8 cellular contexts compared by ENCODE assay signal in the genomic region with DNA sequence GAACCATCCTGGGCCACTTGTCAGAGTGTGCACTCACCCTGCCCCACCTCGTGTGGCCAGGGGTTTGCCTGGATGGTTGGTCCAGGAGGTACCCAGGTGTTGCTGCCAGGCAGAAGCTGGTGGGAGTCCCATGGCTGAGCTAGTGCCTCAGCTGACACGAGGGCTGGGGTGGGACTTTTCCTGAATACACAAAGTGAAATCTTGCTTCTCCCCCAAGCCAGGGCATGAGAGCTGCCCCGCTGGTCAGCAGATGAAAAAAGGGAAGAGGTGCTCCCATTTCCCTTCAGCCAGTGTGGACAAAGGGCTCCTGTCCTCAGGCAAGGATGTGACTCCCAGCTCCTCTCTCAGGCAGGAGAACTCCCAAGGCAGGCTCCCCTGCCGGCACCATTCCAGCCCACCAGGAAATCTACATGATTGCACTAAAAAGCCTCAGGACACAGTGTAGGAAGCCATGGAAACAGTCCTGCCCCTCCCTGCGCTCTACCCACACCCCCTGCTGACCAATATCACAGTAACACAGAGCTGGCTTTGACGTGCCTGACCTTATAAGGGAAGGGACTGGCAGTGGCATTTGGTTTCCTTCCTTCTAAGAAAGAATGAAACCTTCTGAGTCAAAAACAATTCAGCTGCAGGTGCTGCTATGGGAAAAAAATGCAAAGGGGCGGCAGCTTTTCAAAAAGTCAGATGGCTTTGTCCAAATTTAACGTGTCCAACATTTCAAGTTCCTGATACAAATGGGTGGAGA. TPM values are rescaled to one million over a fixed set of nuclear protein-coding genes. Genes with fewer than 3 reads are reported as not detected.
DNase-seq lines count a peak whose midpoint lies in the region; ATAC-seq and TF ChIP-seq lines count a peak whose summit lies in the region.

No MANE protein-coding gene starts in this region.

- no peaks in the 10 kb centered on the region for H3K36me3 ChIP-seq in ACC112 (ENCODE audit: insufficient read depth, low read length)

- intact Hi-C loops in left cardiac atrium (cut with DNase I): no loop called here

- H3K4me3 ChIP-seq in ACC112 (ENCODE audit: low read depth, low read length) (no peak overlapping the region), retinal pigment epithelial cell (ENCODE audit: low read length) (no peak overlapping the region)

- peak; percentile 23 for TF ChIP-seq CTCF in retinal pigment epithelial cell (conservative IDR thresholded peaks at IDR 0.05; ENCODE audit: low read depth, low read length)

- H3K4me1 ChIP-seq in ACC112 (ENCODE audit: control insufficient read depth, insufficient read depth, low read length, unreplicated experiment): peaks cover 27% of the 10 kb centered on the region

- peaks cover 14% of the 10 kb centered on the region for H3K27me3 ChIP-seq in ACC112 (ENCODE audit: insufficient read depth, low read length)

- H3K79me2 ChIP-seq in ACC112 (ENCODE audit: control insufficient read depth, insufficient read depth, low read length, unreplicated experiment): no peaks in the 10 kb centered on the region

- ATAC-seq in GM18520 (IDR thresholded peaks at IDR 0.05; ENCODE audit: unreplicated experiment) (peak; percentile 97), HG02970 (IDR thresholded peaks at IDR 0.05; ENCODE audit: low FRiP score, unreplicated experiment) (peak; percentile 93), left cardiac atrium (peak; percentile 87 to 92)

- peak; percentile 77 for DNase-seq in OCI-M1 (lab: John Stamatoyannopoulos, UW)
- peak; percentile 10 for DNase-seq in activated naive CD8-positive, alpha-beta T cell treated with anti-CD3 and anti-CD28 coated beads, Interleukin-2, amount 50 U/mL, for 16 hours (ENCODE audit: low read depth, low spot score)
- peak; percentile 61 for DNase-seq in left cardiac atrium
- DNase-seq in retinal pigment epithelial cell (ENCODE audit: low read depth): peak; percentile 89
- no peak for DNase-seq in GOT3 (lab: John Stamatoyannopoulos, UW)

- peak overlapping the region; percentile 5 for H2AFZ ChIP-seq in ACC112 (ENCODE audit: low read length, unreplicated experiment)

- no peak overlapping the region for H3K27ac ChIP-seq in ACC112 (ENCODE audit: low read depth, low read length)

RNA-seq across cellular contexts. Expression of a gene that starts 33.9 kb away (rescaled TPM):
- total RNA-seq in left cardiac atrium: 10 to 100 TPM in 1 of 2 donors, 1 to 10 TPM in 1; 8.2 to 17.1 TPM
